In genomic region chr19:38678891-38679494, GRCh38 we compare ENCODE assay signal across 13 cellular contexts. TPM values are rescaled to one million over a fixed set of nuclear protein-coding genes. Genes with fewer than 3 reads are reported as not detected.
A peak's percentile ranks its signal among the peaks of the same experiment; 100 is the strongest.
DNase-seq lines count a peak whose midpoint lies in the region; ATAC-seq, FAIRE-seq and TF ChIP-seq lines count a peak whose summit lies in the region.
"Had no signal": no experiment of that assay in that cellular context is flagged by ENCODE, and none has a peak within 500 bp of the region (broad histone marks: within the 10 kb centered on the region; RNA-seq: fewer than 3 reads in every experiment).

No MANE protein-coding gene starts in this region.

- peaks cover 0 to 1% (median 0%) of the 10 kb centered on the region in 3 donors for H3K27me3 Mint-ChIP-seq in CD14-positive monocyte (ENCODE audit: low read depth in 3 of 3)
- H3K27me3 Mint-ChIP-seq: IgD-negative memory B cell had no signal

- H3K27me3 ChIP-seq in RWPE2 (ENCODE audit: insufficient read depth, poor library complexity, severe bottlenecking) (no peaks in the 10 kb centered on the region), hepatocyte (no peaks in the 10 kb centered on the region), sigmoid colon (no peaks in the 10 kb centered on the region)

- no peak overlapping the region for H2AFZ ChIP-seq in hepatocyte

- H3K9me3 ChIP-seq in RWPE2 (ENCODE audit: severe bottlenecking), result no peaks in the 10 kb centered on the region
- H3K9me3 ChIP-seq in hepatocyte (ENCODE audit: low read depth), result no peaks in the 10 kb centered on the region
- no peaks in the 10 kb centered on the region for H3K9me3 ChIP-seq in sigmoid colon

- WGBS in hepatocyte (ENCODE audit: low lambda C conversion rate, missing lambda C conversion rate), result 88% methylated on average over 7 of the region's 7 CpGs
- WGBS in sigmoid colon, 2 donors, result 77 to 84% methylated on average over 7 of the region's 7 CpGs

- H3K4me1 ChIP-seq in RWPE2 (ENCODE audit: insufficient read depth, poor library complexity, severe bottlenecking) (peaks cover 74% of the 10 kb centered on the region), hepatocyte (ENCODE audit: insufficient read depth) (peaks cover 70% of the 10 kb centered on the region), sigmoid colon (peaks cover 0 to 89% (median 81%) of the 10 kb centered on the region in 4 donors)

- H3K9me2 ChIP-seq in hepatocyte (replicated peaks; ENCODE audit: insufficient read depth), result no peaks in the 10 kb centered on the region

- ATAC-seq in RWPE2 (ENCODE audit: low read depth), result no peak
- no peak for ATAC-seq in HG03097 (IDR thresholded peaks at IDR 0.05; ENCODE audit: low FRiP score, unreplicated experiment)
- no peak for ATAC-seq in GM19395 (IDR thresholded peaks at IDR 0.05; ENCODE audit: unreplicated experiment)
- no peak for ATAC-seq in HG03378 (IDR thresholded peaks at IDR 0.05; ENCODE audit: unreplicated experiment)

- FAIRE-seq in D721Med (lab: Jason Lieb, UNC), result no peak

- intact Hi-C loops in CD14-positive monocyte (cut with micrococcal nuclease), result no loop called here
- intact Hi-C loops in sigmoid colon (cut with DNase I), result no loop called here

- peaks cover 37 to 40% of the 10 kb centered on the region in 2 donors for H3K36me3 Mint-ChIP-seq in CD14-positive monocyte

- no peak for TF ChIP-seq POLR2A in sigmoid colon (IDR thresholded peaks at IDR 0.05)

- peaks cover 94% of the 10 kb centered on the region for H3K4me1 Mint-ChIP-seq in CD14-positive monocyte

- DNase-seq in CD14-positive monocyte (ENCODE audit: low spot score) (no peak), RWPE2 (ENCODE audit: low spot score) (no peak), hepatocyte (ENCODE audit: low spot score) (no peak), sigmoid colon (no peak), D721Med (ENCODE audit: insufficient read length, low spot score) (no peak)
- DNase-seq: activated gamma-delta T cell; effector memory CD4-positive, alpha-beta T cell; retina; RPMI8226 had no signal

- TF ChIP-seq EP300 in sigmoid colon (IDR thresholded peaks at IDR 0.05), result no peak

- H3K79me2 ChIP-seq in hepatocyte, result peaks cover 92% of the 10 kb centered on the region

- H3K9me3 Mint-ChIP-seq in CD14-positive monocyte, result no peaks in the 10 kb centered on the region
- H3K9me3 Mint-ChIP-seq: IgD-negative memory B cell had no signal

- H3K4me2 ChIP-seq in hepatocyte, result no peak overlapping the region

- peak overlapping the region; percentile 99 for H3K27ac ChIP-seq in RWPE2 (ENCODE audit: poor library complexity, severe bottlenecking)
- H3K27ac ChIP-seq in hepatocyte, result peak overlapping the region; percentile 97
- peak overlapping the region; percentile 80 to 97 (median 96) for H3K27ac ChIP-seq in sigmoid colon

- no peaks in the 10 kb centered on the region for H4K20me1 ChIP-seq in hepatocyte (ENCODE audit: insufficient read depth, poor library complexity, severe bottlenecking)

- H3K4me3 Mint-ChIP-seq in CD14-positive monocyte, result peak overlapping the region in 1 of 2 donors; percentile 25

- H3K4me3 ChIP-seq in RWPE2 (ENCODE audit: severe bottlenecking) (no peak overlapping the region), hepatocyte (no peak overlapping the region), sigmoid colon (no peak overlapping the region)

- H3K27ac Mint-ChIP-seq in CD14-positive monocyte, result peak overlapping the region; percentile 73 to 96 (median 87)

- H3K36me3 ChIP-seq in RWPE2 (ENCODE audit: low read depth), result peaks cover 78% of the 10 kb centered on the region
- H3K36me3 ChIP-seq in hepatocyte (replicated peaks; ENCODE audit: insufficient read depth, low read depth), result no peaks in the 10 kb centered on the region
- H3K36me3 ChIP-seq in sigmoid colon, result no peaks in the 10 kb centered on the region

- TF ChIP-seq CTCF in CD14-positive monocyte (IDR thresholded peaks at IDR 0.05), result no peak
- no peak for TF ChIP-seq CTCF in RWPE2 (IDR thresholded peaks at IDR 0.05; ENCODE audit: poor library complexity, severe bottlenecking)
- TF ChIP-seq CTCF in hepatocyte (IDR thresholded peaks at IDR 0.05; ENCODE audit: poor library complexity), result no peak
- TF ChIP-seq CTCF in sigmoid colon (IDR thresholded peaks at IDR 0.05), result no peak
- TF ChIP-seq CTCF in D721Med (IDR thresholded peaks at IDR 0.05; ENCODE audit: insufficient read depth, missing control alignments), result no peak

RNA-seq across cellular contexts. Expression of gene ACTN4, which starts 31.5 kb away (rescaled TPM):
- polyA plus RNA-seq in CD14-positive monocyte (10 to 100 TPM in 1 of 2 donors, 1 to 10 TPM in 1; 8.4 to 16.0 TPM), hepatocyte (54.4 and 59.3 TPM in 2 replicates), sigmoid colon (100 to 1,000 TPM; 122 to 456 (median 176) TPM)
- total RNA-seq in hepatocyte (278 and 321 TPM in 2 replicates), sigmoid colon (100 to 1,000 TPM; 131 to 328 (median 197) TPM)
